ENCODE assay signal across 9 cellular contexts in the genomic region with DNA sequence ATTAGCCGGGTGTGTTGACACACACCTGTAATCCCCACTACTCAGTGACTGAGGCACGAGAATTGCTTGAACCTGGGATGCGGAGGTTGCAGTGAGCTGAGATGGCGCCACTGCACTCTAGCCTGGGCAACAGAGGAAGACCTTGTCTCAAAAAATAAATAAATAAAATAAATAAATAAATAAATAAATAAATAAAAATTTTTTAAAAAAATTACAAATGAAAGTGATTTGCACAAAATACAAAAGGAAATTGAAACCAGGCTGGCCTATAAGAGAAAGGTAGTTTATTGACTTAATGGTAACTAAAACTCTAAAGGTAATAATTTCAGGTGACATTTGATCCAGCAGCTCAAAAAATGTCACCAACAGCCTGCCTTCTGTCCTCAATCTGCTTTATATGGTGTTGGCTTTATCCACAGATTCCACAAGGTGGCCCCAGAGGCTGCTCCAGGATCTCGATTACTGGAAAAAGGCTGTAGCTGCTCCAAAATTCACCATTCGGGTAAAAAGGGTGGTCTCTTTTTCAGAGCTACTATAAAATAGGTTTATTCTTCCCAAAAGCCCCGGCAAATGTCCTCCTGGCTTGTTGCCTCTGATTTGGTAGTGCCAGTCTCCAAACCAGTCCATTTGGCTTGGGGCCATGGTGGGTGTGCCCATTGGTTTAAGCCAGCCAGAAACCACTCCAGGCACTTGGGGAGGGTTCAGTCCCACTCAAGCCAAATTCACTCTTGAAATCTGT.
A peak's percentile ranks its signal among the peaks of the same experiment; 100 is the strongest.
DNase-seq lines count a peak whose midpoint lies in the region; ATAC-seq and TF ChIP-seq lines count a peak whose summit lies in the region.
"Had no signal": no experiment of that assay in that cellular context is flagged by ENCODE, and none has a peak within 500 bp of the region (broad histone marks: within the 10 kb centered on the region; RNA-seq: fewer than 3 reads in every experiment).

No MANE protein-coding gene starts in this region.

- H3K4me1 Mint-ChIP-seq in T-helper 17 cell: peaks cover 10% of the 10 kb centered on the region
- peaks cover 0 to 5% of the 10 kb centered on the region in 2 donors for H3K4me1 Mint-ChIP-seq in natural killer cell treated with Interleukin-12 subunit alpha and Interleukin-12 subunit beta and Interleukin-15 and Interleukin-18, amount 100 ng/mL, for 72 hours (ENCODE audit: low read depth in 2 of 2)

- H3K9me3 Mint-ChIP-seq in natural killer cell treated with Interleukin-12 subunit alpha and Interleukin-12 subunit beta and Interleukin-15 and Interleukin-18, amount 100 ng/mL, for 72 hours: no peaks in the 10 kb centered on the region
- H3K9me3 Mint-ChIP-seq: memory B cell had no signal

- H3K36me3 ChIP-seq in breast epithelium: no peaks in the 10 kb centered on the region

- intact Hi-C loops in breast epithelium (cut with DNase I; ENCODE audit: low total_unique reads): no loop called here

- H3K4me3 Mint-ChIP-seq in T-helper 17 cell: no peak overlapping the region
- no peak overlapping the region for H3K4me3 Mint-ChIP-seq in natural killer cell treated with Interleukin-12 subunit alpha and Interleukin-12 subunit beta and Interleukin-15 and Interleukin-18, amount 100 ng/mL, for 72 hours
- H3K4me3 Mint-ChIP-seq: memory B cell had no signal

- TF ChIP-seq CTCF in GM12875 (IDR thresholded peaks at IDR 0.05; ENCODE audit: borderline replicate concordance, insufficient read depth, low read depth, low read length) (peak; percentile 59), breast epithelium (IDR thresholded peaks at IDR 0.05) (peak; percentile 59 to 84 (median 78))

- H3K9me3 ChIP-seq in T-helper 17 cell (ENCODE audit: control insufficient read depth, low read length, poor library complexity, severe bottlenecking): no peaks in the 10 kb centered on the region
- H3K9me3 ChIP-seq in breast epithelium: no peaks in the 10 kb centered on the region

- no peak for TF ChIP-seq POLR2A in breast epithelium (IDR thresholded peaks at IDR 0.05)

- peak overlapping the region; percentile 7 to 58 for H3K27ac ChIP-seq in breast epithelium

- DNase-seq in A172 (ENCODE audit: low spot score): peak; percentile 65
- DNase-seq in NCI-H1694 treated with DMSO at 0.1 percent for 48 hours (lab: John Stamatoyannopoulos, UW): peak; percentile 85
- peak; percentile 14 to 40 (median 36) for DNase-seq in T-helper 17 cell
- peak; percentile 62 to 68 for DNase-seq in breast epithelium (ENCODE audit: low spot score in 2 of 2)
- peak; percentile 70 for DNase-seq in iris pigment epithelial cell (ENCODE audit: low read depth)
- DNase-seq in stimulated activated CD4-positive, alpha-beta T cell treated with anti-CD3 and anti-CD28 coated beads, Interleukin-12 subunit alpha, Interleukin-12 subunit beta, amount 100 ng/mL, for 4 hours: peak; percentile 24
- DNase-seq in natural killer cell treated with Interleukin-12 subunit alpha and Interleukin-12 subunit beta and Interleukin-15 and Interleukin-18, amount 100 ng/mL, for 72 hours (ENCODE audit: low spot score): no peak

- H3K27me3 ChIP-seq in breast epithelium: no peaks in the 10 kb centered on the region

- H3K27me3 Mint-ChIP-seq in T-helper 17 cell: peaks cover 5% of the 10 kb centered on the region
- peaks cover 15 to 35% of the 10 kb centered on the region in 2 donors for H3K27me3 Mint-ChIP-seq in natural killer cell treated with Interleukin-12 subunit alpha and Interleukin-12 subunit beta and Interleukin-15 and Interleukin-18, amount 100 ng/mL, for 72 hours

- H3K27ac Mint-ChIP-seq in T-helper 17 cell: peak overlapping the region; percentile 21
- H3K27ac Mint-ChIP-seq in natural killer cell treated with Interleukin-12 subunit alpha and Interleukin-12 subunit beta and Interleukin-15 and Interleukin-18, amount 100 ng/mL, for 72 hours: no peak overlapping the region
- H3K27ac Mint-ChIP-seq: memory B cell had no signal

- peak; percentile 84 for ATAC-seq in T-helper 17 cell
- no peak for ATAC-seq in natural killer cell treated with Interleukin-12 subunit alpha and Interleukin-12 subunit beta and Interleukin-15 and Interleukin-18, amount 100 ng/mL, for 72 hours

- peaks cover 0 to 6% of the 10 kb centered on the region in 2 donors for H3K4me1 ChIP-seq in breast epithelium

- H3K4me3 ChIP-seq in GM12875 (ENCODE audit: low read depth, low read length) (no peak overlapping the region), breast epithelium (peak overlapping the region in 1 of 3 donors; percentile 5)

- H3K36me3 Mint-ChIP-seq in T-helper 17 cell (ENCODE audit: low read depth): no peaks in the 10 kb centered on the region
- no peaks in the 10 kb centered on the region for H3K36me3 Mint-ChIP-seq in natural killer cell treated with Interleukin-12 subunit alpha and Interleukin-12 subunit beta and Interleukin-15 and Interleukin-18, amount 100 ng/mL, for 72 hours
- H3K36me3 Mint-ChIP-seq: memory B cell had no signal
